In genomic region chr12:96315741-96316481, GRCh38 we compare ENCODE assay signal across 2 cellular contexts.
A peak's percentile ranks its signal among the peaks of the same experiment; 100 is the strongest.
TF ChIP-seq lines count a peak whose summit lies in the region.

No MANE protein-coding gene starts in this region.

TF ChIP-seq in HEK293, 187 proteins besides CTCF, POLR2A, EP300 and RAD21 (continues in another document):
- TF ChIP-seq ZNF518A (tag by site-specific recombination; conservative IDR thresholded peaks at IDR 0.05; ENCODE audit: low read depth): peak; percentile 34; the same call in 1 of the 2 replicates
- peak; percentile 47; the same call in 1 of the 2 replicates for TF ChIP-seq KLF17 (tag by site-specific recombination; IDR thresholded peaks at IDR 0.05)
- 0 out of 2 replicates have a peak, but pooled peaks have one; percentile 20 for TF ChIP-seq PATZ1 (tag by site-specific recombination; IDR thresholded peaks at IDR 0.05)
- TF ChIP-seq KLF9 (tag by site-specific recombination; IDR thresholded peaks at IDR 0.05; ENCODE audit: low read depth): 0 out of 2 replicates have a peak, but pooled peaks have one; percentile 29
- TF ChIP-seq YY1 (tag by site-specific recombination; IDR thresholded peaks at IDR 0.05): peak; percentile 55
- peak; percentile 69 for TF ChIP-seq ZBTB17 (tag by site-specific recombination; IDR thresholded peaks at IDR 0.05)
- 0 out of 2 replicates have a peak, but pooled peaks have one; percentile 27 for TF ChIP-seq ZFP69B (tag by site-specific recombination; IDR thresholded peaks at IDR 0.05)
- TF ChIP-seq ZEB2 (tag by site-specific recombination; IDR thresholded peaks at IDR 0.05): peak; percentile 77
- 0 out of 2 replicates have a peak, but pooled peaks have one; percentile 21 for TF ChIP-seq ZNF561 (tag by site-specific recombination; IDR thresholded peaks at IDR 0.05; ENCODE audit: borderline replicate concordance)
- 0 out of 2 replicates have a peak, but pooled peaks have one; percentile 47 for TF ChIP-seq ZNF324 (tag by site-specific recombination; IDR thresholded peaks at IDR 0.05)
- peak; percentile 57; the same call in 1 of the 2 replicates for TF ChIP-seq ZNF600 (tag by site-specific recombination; IDR thresholded peaks at IDR 0.05)
- TF ChIP-seq KLF16 (tag by site-specific recombination; IDR thresholded peaks at IDR 0.05): peak; percentile 30; the same call in 1 of the 2 replicates
- TF ChIP-seq ZNF335 (tag by site-specific recombination; conservative IDR thresholded peaks at IDR 0.05): peak; percentile 88
- TF ChIP-seq ZNF341 (tag by site-specific recombination; IDR thresholded peaks at IDR 0.05; ENCODE audit: low read depth): peak; percentile 95
- TF ChIP-seq ZBTB20 (tag by site-specific recombination; IDR thresholded peaks at IDR 0.05): peak; percentile 71
- peak; percentile 74 for TF ChIP-seq ZXDB (tag by site-specific recombination; IDR thresholded peaks at IDR 0.05)
- peak; percentile 65 for TF ChIP-seq ZFHX2 (tag by site-specific recombination; conservative IDR thresholded peaks at IDR 0.05)
- peak; percentile 17; the same call in 1 of the 2 replicates for TF ChIP-seq ZNF629 (tag by site-specific recombination; IDR thresholded peaks at IDR 0.05)
- 0 out of 2 replicates have a peak, but pooled peaks have one; percentile 24 for TF ChIP-seq ZNF366 (tag by site-specific recombination; conservative IDR thresholded peaks at IDR 0.05)
- peak; percentile 69 for TF ChIP-seq SP7 (tag by site-specific recombination; IDR thresholded peaks at IDR 0.05)
- peak; percentile 87 for TF ChIP-seq ZBTB48 (tag by site-specific recombination; IDR thresholded peaks at IDR 0.05)
- TF ChIP-seq KLF1 (tag by site-specific recombination; IDR thresholded peaks at IDR 0.05): peak; percentile 54
- peak; percentile 74 for TF ChIP-seq EGR2 (tag by site-specific recombination; IDR thresholded peaks at IDR 0.05; ENCODE audit: low read depth)
- 0 out of 2 replicates have a peak, but pooled peaks have one; percentile 13 for TF ChIP-seq ZNF133 (tag by site-specific recombination; IDR thresholded peaks at IDR 0.05)
- TF ChIP-seq SP2 (tag by site-specific recombination; IDR thresholded peaks at IDR 0.05): 0 out of 2 replicates have a peak, but pooled peaks have one; percentile 8

TF ChIP-seq in HepG2, 621 proteins besides CTCF, POLR2A, EP300 and RAD21 (continued from another document):
- peak; percentile 89 for TF ChIP-seq ZBTB33 (CRISPR knock-in tag; IDR thresholded peaks at IDR 0.05)
- peak; percentile 82; the same call in 1 of the 2 replicates for TF ChIP-seq ZNF281 (CRISPR knock-in tag; IDR thresholded peaks at IDR 0.05; ENCODE audit: borderline replicate concordance)
TF ChIP-seq in HepG2: peak in this region for 4; not testable (repeated sequence) for 617.
